ENCODE assay signal across 26 cellular contexts in genomic region chr2:17583166-17583565, GRCh38. TPM values are rescaled to one million over a fixed set of nuclear protein-coding genes. Genes with fewer than 3 reads are reported as not detected.
DNase-seq lines count a peak whose midpoint lies in the region; ATAC-seq and TF ChIP-seq lines count a peak whose summit lies in the region.
"Had no signal": no experiment of that assay in that cellular context is flagged by ENCODE, and none has a peak within 500 bp of the region (broad histone marks: within the 10 kb centered on the region; RNA-seq: fewer than 3 reads in every experiment).

No MANE protein-coding gene starts in this region.

- H3K27me3 ChIP-seq in heart right ventricle (no peaks in the 10 kb centered on the region), left lung (no peaks in the 10 kb centered on the region)
- H3K27me3 ChIP-seq: BLaER1, tibial artery had no signal

- H3K36me3 ChIP-seq in heart right ventricle (no peaks in the 10 kb centered on the region), left lung (no peaks in the 10 kb centered on the region)
- H3K36me3 ChIP-seq: BLaER1, spleen, tibial artery had no signal

- no peak for TF ChIP-seq CTCF in heart right ventricle (IDR thresholded peaks at IDR 0.05)
- no peak for TF ChIP-seq CTCF in left lung (IDR thresholded peaks at IDR 0.05)

- no peak overlapping the region for H3K4me3 ChIP-seq in heart right ventricle
- H3K4me3 ChIP-seq in left lung: no peak overlapping the region
- H3K4me3 ChIP-seq: BLaER1, GM12878, spleen, tibial artery had no signal

- H3K9me3 ChIP-seq in heart right ventricle (no peaks in the 10 kb centered on the region), left lung (no peaks in the 10 kb centered on the region)
- H3K9me3 ChIP-seq: BLaER1, Caco-2, spleen, tibial artery had no signal

- 22 to 33% methylated on average over 2 of the region's 2 CpGs for WGBS in heart right ventricle, 2 donors

- intact Hi-C loops in heart right ventricle (cut with DNase I): no loop called here
- intact Hi-C loops in left lung (cut with DNase I): no loop called here

- DNase-seq in DMS 273 (lab: John Stamatoyannopoulos, UW; ENCODE audit: unreplicated experiment) (peak; percentile 82), NCI-H345 treated with DMSO at 0.1 percent for 48 hours (lab: John Stamatoyannopoulos, UW; ENCODE audit: unreplicated experiment) (peak; percentile 20), cerebellar nuclear complex (lab: John Stamatoyannopoulos, UW) (peak; percentile 90 to 92), heart right ventricle (no peak), CD1c-positive myeloid dendritic cell (ENCODE audit: extremely low spot score) (no peak), epidermal melanocyte (ENCODE audit: insufficient read length, low spot score) (no peak), left lung (no peak)
- DNase-seq: activated B cell treated with CpG ODN at 0.5 μM for 24 hours; activated CD4-positive, alpha-beta memory T cell treated with anti-CD3 and anti-CD28 coated beads for 36 hours; aorta; Caco-2; DND-41; H7; naive thymus-derived CD4-positive, alpha-beta T cell; NCI-H187 treated with DMSO at 0.1 percent for 48 hours; NCI-H82; retina; spleen; stimulated activated CD4-positive, alpha-beta T cell treated with anti-CD3 and anti-CD28 coated beads, Interleukin-4, amount 100 ng/mL, for 1 hour; stimulated activated naive CD4-positive, alpha-beta T cell treated with Interleukin-2 at 50 U/mL for 16 hours; T1000; tibial artery had no signal

- ATAC-seq in heart right ventricle (peak in 7 of 8 donors; percentile 47 to 90 (median 79)), HG03025 (IDR thresholded peaks at IDR 0.05; ENCODE audit: low FRiP score, unreplicated experiment) (no peak), left lung (no peak)
- ATAC-seq: GM12878; naive thymus-derived CD4-positive, alpha-beta T cell had no signal

- H3K4me1 ChIP-seq in heart right ventricle: peaks cover 0 to 14% (median 4%) of the 10 kb centered on the region in 9 donors
- H3K4me1 ChIP-seq in left lung: no peaks in the 10 kb centered on the region
- H3K4me1 ChIP-seq: BLaER1, Caco-2, spleen, tibial artery had no signal

- H3K27ac ChIP-seq in heart right ventricle (peak overlapping the region in 4 of 10 donors; percentile 10 to 48 (median 41)), left lung (no peak overlapping the region)
- H3K27ac ChIP-seq: BLaER1, KMS-11, spleen, tibial artery had no signal

RNA-seq across cellular contexts. Expression of gene VSNL1, which starts 42.7 kb away (rescaled TPM):
- total RNA-seq in heart right ventricle (10 to 100 TPM; 10.1 to 24.3 (median 17.9) TPM), left lung (1 to 10 TPM; 1.6 to 3.1 TPM)
- 1 to 10 TPM; 5.9 to 9.8 TPM for polyA plus RNA-seq in heart right ventricle
- total RNA-seq: activated B cell treated with CpG ODN at 0.5 μM for 24 hours; activated CD4-positive, alpha-beta memory T cell treated with anti-CD3 and anti-CD28 coated beads for 36 hours; aorta; naive thymus-derived CD4-positive, alpha-beta T cell; spleen had no signal
- polyA plus RNA-seq: aorta; naive thymus-derived CD4-positive, alpha-beta T cell had no signal

Comparison
In these comparisons a context has a peak if more than half of its experiments do, and no peak if none do; other contexts are left out.
1. DNase-seq: peak in DMS 273 (single experiment), NCI-H345 treated with DMSO at 0.1 percent for 48 hours (single experiment) and cerebellar nuclear complex (2 of 2); none in heart right ventricle (0 of 2), CD1c-positive myeloid dendritic cell (single experiment), epidermal melanocyte (single experiment) and left lung (0 of 2).
2. ATAC-seq: peak in heart right ventricle (7 of 8); none in HG03025 (single experiment) and left lung (single experiment).